In genomic region chr18:74861154-74861553, GRCh38 we compare ENCODE assay signal across 18 cellular contexts.
DNase-seq lines count a peak whose midpoint lies in the region; ATAC-seq and TF ChIP-seq lines count a peak whose summit lies in the region.
"Had no signal": no experiment of that assay in that cellular context is flagged by ENCODE, and none has a peak within 500 bp of the region (broad histone marks: within the 10 kb centered on the region; RNA-seq: fewer than 3 reads in every experiment).

No MANE protein-coding gene starts in this region.

- H3K27ac ChIP-seq in HEK293 (ENCODE audit: extremely low read depth, low read depth, low read length) (no peak overlapping the region), heart left ventricle (peak overlapping the region in 10 of 12 donors; percentile 52 to 80 (median 64)), psoas muscle (peak overlapping the region; percentile 14), uterus (no peak overlapping the region)
- H3K27ac ChIP-seq: left lung, spleen had no signal

- TF ChIP-seq CTCF in HEK293 (tag by site-specific recombination; IDR thresholded peaks at IDR 0.05): no peak
- no peak for TF ChIP-seq CTCF in heart left ventricle (IDR thresholded peaks at IDR 0.05)
- TF ChIP-seq CTCF in psoas muscle (IDR thresholded peaks at IDR 0.05): no peak
- TF ChIP-seq CTCF in uterus (IDR thresholded peaks at IDR 0.05): no peak

- H3K27me3 ChIP-seq in heart left ventricle (no peaks in the 10 kb centered on the region), psoas muscle (ENCODE audit: insufficient read depth in 3 of 3, low read length in 2 of 3) (no peaks in the 10 kb centered on the region), uterus (no peaks in the 10 kb centered on the region)
- H3K27me3 ChIP-seq: left lung, spleen had no signal

- TF ChIP-seq POLR2A in heart left ventricle (IDR thresholded peaks at IDR 0.05): no peak
- TF ChIP-seq POLR2A in uterus (IDR thresholded peaks at IDR 0.05): no peak

- H3K36me3 ChIP-seq in HEK293 (ENCODE audit: control insufficient read depth in 2 of 2, insufficient read depth in 1 of 2, low read length in 2 of 2): no peaks in the 10 kb centered on the region
- no peaks in the 10 kb centered on the region for H3K36me3 ChIP-seq in heart left ventricle
- no peaks in the 10 kb centered on the region for H3K36me3 ChIP-seq in psoas muscle (ENCODE audit: insufficient read depth in 1 of 2, low read depth in 1 of 2)
- no peaks in the 10 kb centered on the region for H3K36me3 ChIP-seq in uterus
- H3K36me3 ChIP-seq: left lung had no signal

- WGBS in heart left ventricle, 4 donors: 34 to 42% (median 36%) methylated on average over 4 of the region's 4 CpGs
- 61 to 80% (median 68%) methylated on average over 4 of the region's 4 CpGs for WGBS in psoas muscle, 3 donors

- H3K4me1 ChIP-seq in HEK293 (ENCODE audit: control insufficient read depth, insufficient read depth, low read length): no peaks in the 10 kb centered on the region
- H3K4me1 ChIP-seq in heart left ventricle: peaks cover 0 to 4% (median 0%) of the 10 kb centered on the region in 12 donors
- H3K4me1 ChIP-seq in psoas muscle: peaks cover 9% of the 10 kb centered on the region
- no peaks in the 10 kb centered on the region for H3K4me1 ChIP-seq in uterus
- H3K4me1 ChIP-seq: left lung, spleen had no signal

- intact Hi-C loops in heart left ventricle (cut with DNase I): loop anchor here in 2 of 10 donors (5.0 kb wide), 1 partner anchor 59 kb away; no protein-coding TSS in a partner anchor
- intact Hi-C loops in psoas muscle (cut with DNase I): no loop called here
- intact Hi-C loops in uterus (cut with DNase I; ENCODE audit: low total_unique reads): no loop called here

- POLR2A ChIA-PET in HEK293 (lab: Yijun Ruan, JAX): no interaction called here

- ATAC-seq in SK-N-SH treated with all-trans-retinoic acid at 6 μM for 48 hours (peak; percentile 56), heart left ventricle (peak in 3 of 4 donors; percentile 15 to 62 (median 44)), psoas muscle (peak in 2 of 4 donors; percentile 49 to 55)
- ATAC-seq: activated T-cell treated with anti-CD3 and anti-CD28 coated beads, Interleukin-2, amount 50 U/mL, for 72 hours; effector memory CD8-positive, alpha-beta T cell; left lung had no signal

- DNase-seq in heart left ventricle (no peak), psoas muscle (no peak), uterus (no peak), NCI-H2196 treated with DMSO at 0.1 percent for 48 hours (lab: John Stamatoyannopoulos, UW; ENCODE audit: unreplicated experiment) (no peak), AML-193 (lab: John Stamatoyannopoulos, UW) (no peak)
- no peak for DNase-seq in activated CD4-positive, CD25-positive, alpha-beta regulatory T cell treated with anti-CD3 and anti-CD28 coated beads, Interleukin-2, amount 50 U/mL, for 72 hours
- DNase-seq: activated CD4-positive, alpha-beta T cell treated with anti-CD3 and anti-CD28 coated beads, Interleukin-2, amount 50 U/mL, for 48 hours; activated naive CD8-positive, alpha-beta T cell treated with anti-CD3 and anti-CD28 coated beads, Interleukin-2, amount 10 ng/mL, durations not matched to agents 7 days and 5 days; activated T-cell treated with anti-CD3 and anti-CD28 coated beads, Interleukin-2, amount 50 U/mL, for 72 hours; effector memory CD8-positive, alpha-beta T cell; GF-D8; KBM-7; left lung; NCI-H2029 treated with DMSO at 0.1 percent for 48 hours; NCI-H526; spleen had no signal

- H3K9me3 ChIP-seq in HEK293 (ENCODE audit: control insufficient read depth, insufficient read depth, low read depth, low read length): no peaks in the 10 kb centered on the region
- no peaks in the 10 kb centered on the region for H3K9me3 ChIP-seq in heart left ventricle
- H3K9me3 ChIP-seq in psoas muscle: no peaks in the 10 kb centered on the region
- H3K9me3 ChIP-seq in uterus: no peaks in the 10 kb centered on the region
- H3K9me3 ChIP-seq: left lung, spleen had no signal

- CTCF ChIA-PET in HEK293 (lab: Yijun Ruan, JAX): interaction anchor here (1.2 to 1.6 kb wide), 2 partner anchors 35 to 103 kb away, joined by 3 read pairs; no protein-coding TSS in a partner anchor

- no peak overlapping the region for H3K4me3 ChIP-seq in HEK293 (ENCODE audit: low read depth, low read length)
- no peak overlapping the region for H3K4me3 ChIP-seq in heart left ventricle
- no peak overlapping the region for H3K4me3 ChIP-seq in psoas muscle
- H3K4me3 ChIP-seq in uterus: no peak overlapping the region
- H3K4me3 ChIP-seq: left lung, spleen had no signal

TF ChIP-seq in HEK293, 187 proteins besides CTCF, POLR2A, EP300 and RAD21 (continues in another document):
- TF ChIP-seq FEZF1 (tag by site-specific recombination; IDR thresholded peaks at IDR 0.05) (peak; percentile 97), SCRT1 (tag by site-specific recombination; IDR thresholded peaks at IDR 0.05; ENCODE audit: borderline replicate concordance) (0 out of 2 replicates have a peak, but pooled peaks have one; percentile 33), IKZF3 (tag by site-specific recombination; IDR thresholded peaks at IDR 0.05) (peak; percentile 91), ZBTB1 (tag by site-specific recombination; IDR thresholded peaks at IDR 0.05) (peak; percentile 55; the same call in 1 of the 2 replicates), GLI2 (tag by site-specific recombination; IDR thresholded peaks at IDR 0.05; ENCODE audit: borderline replicate concordance, low read depth) (peak; percentile 91), KLF17 (tag by site-specific recombination; IDR thresholded peaks at IDR 0.05) (no peak), ATF2 (tag by site-specific recombination; IDR thresholded peaks at IDR 0.05; ENCODE audit: low read depth) (peak; percentile 80), ZNF19 (tag by site-specific recombination; IDR thresholded peaks at IDR 0.05; ENCODE audit: low read depth) (no peak), ZNF239 (tag by site-specific recombination; IDR thresholded peaks at IDR 0.05) (0 out of 2 replicates have a peak, but pooled peaks have one; percentile 40)

TF ChIP-seq in SK-N-SH treated with all-trans-retinoic acid at 6 μM for 48 hours, 23 proteins besides CTCF, POLR2A, EP300 and RAD21:
- TF ChIP-seq ZNF565 (CRISPR knock-in tag; conservative IDR thresholded peaks at IDR 0.05; ENCODE audit: low read depth) (no peak), TCF4 (CRISPR knock-in tag; IDR thresholded peaks at IDR 0.05; ENCODE audit: borderline replicate concordance) (peak; percentile 41; the same call in 1 of the 2 replicates), ARNTL (CRISPR knock-in tag; IDR thresholded peaks at IDR 0.05; ENCODE audit: borderline replicate concordance, low read depth) (no peak), CSRNP3 (CRISPR knock-in tag; IDR thresholded peaks at IDR 0.05) (peak; percentile 34; the same call in 1 of the 2 replicates), ISL1 (CRISPR knock-in tag; IDR thresholded peaks at IDR 0.05) (peak; percentile 78), ZNF70 (CRISPR knock-in tag; IDR thresholded peaks at IDR 0.05) (no peak), TSHZ2 (CRISPR knock-in tag; IDR thresholded peaks at IDR 0.05) (peak; percentile 96), ZNF8 (CRISPR knock-in tag; IDR thresholded peaks at IDR 0.05) (no peak), RARB (CRISPR knock-in tag; IDR thresholded peaks at IDR 0.05) (no peak), CREB5 (CRISPR knock-in tag; IDR thresholded peaks at IDR 0.05; ENCODE audit: low read depth) (peak; percentile 90)

Comparison
In these comparisons a context has a peak if more than half of its experiments do, and no peak if none do; other contexts are left out.
1. H3K27ac ChIP-seq: peak in heart left ventricle (10 of 12) and psoas muscle (single experiment); none in HEK293 (single experiment) and uterus (0 of 2).